ENCODE assay signal across 7 cellular contexts in genomic region chr1:202546377-202546776, GRCh38.
DNase-seq lines count a peak whose midpoint lies in the region; ATAC-seq and TF ChIP-seq lines count a peak whose summit lies in the region.
"Not testable (repeated sequence)": the region's sequence is repeated elsewhere in the genome, so short reads cannot be mapped to it uniquely, and the experiment has no call there.

No MANE protein-coding gene starts in this region.

- not testable (repeated sequence) for H2AFZ ChIP-seq in KMS-11 (ENCODE audit: low read depth)

- H3K27ac ChIP-seq in KMS-11 (peak overlapping the region; percentile 34; the same call in 1 of the 2 replicates), colonic mucosa (peak overlapping the region; percentile 36), right lobe of liver (peak overlapping the region; percentile 63 to 74 (median 74)), spleen (peak overlapping the region in 5 of 8 donors; percentile 26 to 58 (median 43))

- not testable (repeated sequence) for H3K9ac ChIP-seq in KMS-11; colonic mucosa (ENCODE audit: low read depth in 2 of 2, low read length in 2 of 2)

- H3K36me3 ChIP-seq in KMS-11 (ENCODE audit: insufficient read depth); colonic mucosa; right lobe of liver; spleen: not testable (repeated sequence)

- H4K20me1 ChIP-seq in KMS-11 (ENCODE audit: insufficient read depth): not testable (repeated sequence)

- not testable (repeated sequence) for H3K27me3 ChIP-seq in KMS-11 (ENCODE audit: insufficient read depth, low read depth); colonic mucosa; right lobe of liver; spleen (replicated peaks in 1 of 7)

- intact Hi-C loops in colonic mucosa (cut with DNase I); right lobe of liver (cut with DNase I); spleen (cut with DNase I; ENCODE audit: low total_unique reads): not testable (repeated sequence)

- peak; percentile 24 for ATAC-seq in GM18870 (IDR thresholded peaks at IDR 0.05; ENCODE audit: unreplicated experiment)
- peak; percentile 8 for ATAC-seq in GM21825 (IDR thresholded peaks at IDR 0.05; ENCODE audit: unreplicated experiment)
- peak; percentile 25 for ATAC-seq in HG02981 (IDR thresholded peaks at IDR 0.05; ENCODE audit: unreplicated experiment)
- ATAC-seq in right lobe of liver: peak; percentile 64 to 74 (median 67)

- H3K9me3 ChIP-seq in colonic mucosa, right lobe of liver, spleen: not testable (repeated sequence)

- not testable (repeated sequence) for TF ChIP-seq CTCF in KMS-11 (conservative IDR thresholded peaks at IDR 0.05; ENCODE audit: low read depth, low read length); colonic mucosa (IDR thresholded peaks at IDR 0.05); right lobe of liver (IDR thresholded peaks at IDR 0.05); spleen (IDR thresholded peaks at IDR 0.05 in 8 of 11, conservative IDR thresholded peaks at IDR 0.05 in 3 of 11)

- not testable (repeated sequence) for H3K4me3 ChIP-seq in KMS-11 (IDR thresholded peaks at IDR 0.05; ENCODE audit: insufficient read depth, low read depth, low read length); colonic mucosa; right lobe of liver; spleen

- not testable (repeated sequence) for DNase-seq in colonic mucosa, spleen
- peak in 1 of 3 donors; percentile 51 for DNase-seq in right lobe of liver

- H3K79me2 ChIP-seq in KMS-11 (ENCODE audit: insufficient read depth, low read depth): not testable (repeated sequence)

- H3K4me1 ChIP-seq in KMS-11 (ENCODE audit: low read depth, poor library complexity, severe bottlenecking) (peaks cover 47% of the 10 kb centered on the region), right lobe of liver (peaks cover 0 to 24% (median 9%) of the 10 kb centered on the region in 4 donors), spleen (peaks cover 0 to 26% (median 2%) of the 10 kb centered on the region in 6 donors)
- H3K4me1 ChIP-seq in colonic mucosa: not testable (repeated sequence)

- peak overlapping the region; percentile 89 for H3K4me2 ChIP-seq in KMS-11

- WGBS in right lobe of liver (ENCODE audit: insufficient coverage, low coverage, low lambda C conversion rate, missing lambda C conversion rate): 25% methylated on average over 3 of the region's 3 CpGs
- 52 to 79% (median 62%) methylated on average over 3 of the region's 3 CpGs for WGBS in spleen, 5 donors

- not testable (repeated sequence) for TF ChIP-seq POLR2A in right lobe of liver (IDR thresholded peaks at IDR 0.05); spleen (IDR thresholded peaks at IDR 0.05)

Comparison
In these comparisons a context has a peak if more than half of its experiments do, and no peak if none do; other contexts are left out.
1. ATAC-seq: peak in every context shown above with its lines; median percentile 67 in right lobe of liver; 25 in HG02981; 24 in GM18870; 8 in GM21825.